9 cellular contexts compared by ENCODE assay signal in the genomic region with DNA sequence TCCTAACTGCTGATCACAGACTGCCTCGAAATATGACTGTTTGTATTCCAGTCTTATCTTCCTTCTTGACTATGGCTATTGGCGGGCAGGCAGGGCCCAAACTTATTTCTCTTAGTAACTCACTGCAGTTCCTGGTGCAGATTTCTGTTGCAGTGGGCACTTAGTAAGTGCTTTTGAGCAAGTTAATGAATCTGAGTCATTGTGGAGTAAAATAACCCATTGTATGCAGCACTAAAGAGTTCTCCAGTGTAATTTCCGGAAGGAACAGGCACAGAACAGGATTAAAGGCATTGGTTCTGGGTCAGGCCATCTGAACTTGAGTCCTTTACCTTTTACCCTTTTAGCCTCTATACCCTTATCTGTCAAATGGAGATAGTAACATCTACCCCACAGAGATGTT. TPM values are rescaled to one million over a fixed set of nuclear protein-coding genes. Genes with fewer than 3 reads are reported as not detected.
"Had no signal": no experiment of that assay in that cellular context is flagged by ENCODE, and none has a peak within 500 bp of the region (broad histone marks: within the 10 kb centered on the region; RNA-seq: fewer than 3 reads in every experiment).

No MANE protein-coding gene starts in this region.

- ATAC-seq: K562 had no signal

- H2AFZ ChIP-seq: GM23248 had no signal

- DNase-seq: GM23248, GOT3, H7, HCEC 1CT, HFFc6, IMR-90, KG1 had no signal

- H3K27ac Mint-ChIP-seq: HFFc6 had no signal

- H3K9ac ChIP-seq: GM23248 had no signal

- H3K4me3 ChIP-seq: GM23248, K562 had no signal

- H3K27ac ChIP-seq: GM23248, HL-60 had no signal

- H3K4me3 Mint-ChIP-seq: HFFc6 had no signal

RNA-seq across cellular contexts. Expression of gene SLC35F1, which starts 23.6 kb away (rescaled TPM):
- total RNA-seq: GM23248, HFFc6, IMR-90, K562 had no signal
- polyA plus RNA-seq: GM23248, IMR-90 had no signal
